In the genomic region with DNA sequence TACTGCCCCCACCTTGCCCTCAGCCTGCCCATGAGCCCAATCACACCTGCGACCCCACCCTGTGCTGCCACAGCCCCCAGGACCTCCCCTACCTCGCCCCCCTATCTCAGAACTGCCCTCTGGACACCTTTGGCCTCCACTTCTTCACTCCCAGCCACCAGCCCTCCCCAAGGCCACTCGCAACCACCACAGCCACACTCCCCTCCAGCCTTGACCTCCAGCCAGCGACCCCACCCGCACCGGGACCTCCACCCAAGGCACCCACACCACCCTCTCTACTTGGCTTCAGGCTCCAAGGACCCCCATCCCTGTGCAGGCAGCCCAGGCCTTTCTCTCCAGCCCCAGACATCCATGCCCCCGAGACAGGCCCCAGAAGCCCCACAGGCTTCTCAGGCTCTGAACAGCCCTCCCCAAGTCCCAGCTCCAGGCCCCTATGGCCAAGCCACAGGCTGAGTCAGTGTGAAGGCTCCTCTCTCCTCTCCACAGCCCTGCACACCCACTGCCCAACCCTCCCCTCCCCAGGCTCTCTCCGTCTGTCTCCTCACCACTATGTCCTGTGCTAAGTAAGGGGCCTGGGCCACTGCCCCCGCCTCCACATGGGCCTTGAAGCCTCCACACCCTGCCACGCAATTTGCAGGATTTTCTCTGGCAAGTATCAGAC, we compare ENCODE assay signal across 12 cellular contexts. TPM values are rescaled to one million over a fixed set of nuclear protein-coding genes. Genes with fewer than 3 reads are reported as not detected.
A peak's percentile ranks its signal among the peaks of the same experiment; 100 is the strongest.
DNase-seq lines count a peak whose midpoint lies in the region; ATAC-seq and TF ChIP-seq lines count a peak whose summit lies in the region.
"Had no signal": no experiment of that assay in that cellular context is flagged by ENCODE, and none has a peak within 500 bp of the region (broad histone marks: within the 10 kb centered on the region; RNA-seq: fewer than 3 reads in every experiment).

No MANE protein-coding gene starts in this region.

- no peak for TF ChIP-seq POLR2A in HCT116 (IDR thresholded peaks at IDR 0.05; ENCODE audit: borderline replicate concordance, extremely low read depth, insufficient read depth, insufficient read length)

- H3K4me3 ChIP-seq in HCT116 (replicated peaks in 1 of 2; ENCODE audit: low read depth in 1 of 2, low read length in 2 of 2): no peak overlapping the region
- H3K4me3 ChIP-seq in astrocyte of the cerebellum (ENCODE audit: low read depth, low read length): peak overlapping the region; percentile 24

- peak overlapping the region; percentile 89; the same call in 1 of the 2 replicates for H3K4me2 ChIP-seq in HCT116 (ENCODE audit: low read length)

- H3K27me3 ChIP-seq in HCT116 (ENCODE audit: insufficient read depth, low read length): no peaks in the 10 kb centered on the region

- RAD21 ChIA-PET in HCT116 (lab: Charles Lee; ENCODE audit: low non-redundant PET in 1 of 2, low total read pairs in 2 of 2, uncharacterized antibody in 2 of 2, unreplicated experiment in 2 of 2): no interaction called here

- H2AFZ ChIP-seq in HCT116 (ENCODE audit: low read depth, low read length, poor library complexity, severe bottlenecking): no peak overlapping the region

- H3K9me2 ChIP-seq in HCT116 (ENCODE audit: insufficient read depth): no peaks in the 10 kb centered on the region

- no peak overlapping the region for H3K27ac ChIP-seq in HCT116 (ENCODE audit: low read depth, low read length)

- no peak overlapping the region for H3K9ac ChIP-seq in HCT116 (ENCODE audit: low read length)

- peaks cover 12% of the 10 kb centered on the region for H3K36me3 Mint-ChIP-seq in stimulated activated effector memory CD8-positive, alpha-beta T cell treated with anti-CD3 and anti-CD28 coated beads, Interleukin-12 subunit alpha, Interleukin-12 subunit beta, amount 100 ng/mL, for 72 hours
- H3K36me3 Mint-ChIP-seq: memory B cell had no signal

- H3K9me3 Mint-ChIP-seq in stimulated activated effector memory CD8-positive, alpha-beta T cell treated with anti-CD3 and anti-CD28 coated beads, Interleukin-12 subunit alpha, Interleukin-12 subunit beta, amount 100 ng/mL, for 72 hours: no peaks in the 10 kb centered on the region
- H3K9me3 Mint-ChIP-seq: memory B cell had no signal

- H3K79me2 ChIP-seq in HCT116 (ENCODE audit: insufficient read depth, low read length): no peaks in the 10 kb centered on the region; the same call in 1 of the 2 replicates

- H3K4me1 ChIP-seq in HCT116 (ENCODE audit: control insufficient read depth in 1 of 2, insufficient read depth in 2 of 2, low read length in 2 of 2): peaks cover 12 to 42% of the 10 kb centered on the region in 2 experiments

- TF ChIP-seq CTCF in HCT116 (IDR thresholded peaks at IDR 0.05 in 2 of 3, conservative IDR thresholded peaks at IDR 0.05 in 1 of 3; ENCODE audit: borderline replicate concordance in 1 of 3, insufficient read depth in 1 of 3, low read depth in 2 of 3, low read length in 2 of 3) (no peak), astrocyte of the cerebellum (IDR thresholded peaks at IDR 0.05; ENCODE audit: low read depth, low read length, missing control alignments) (no peak)

- peaks cover 16% of the 10 kb centered on the region for H3K4me1 Mint-ChIP-seq in stimulated activated effector memory CD8-positive, alpha-beta T cell treated with anti-CD3 and anti-CD28 coated beads, Interleukin-12 subunit alpha, Interleukin-12 subunit beta, amount 100 ng/mL, for 72 hours

- H3K9me3 ChIP-seq in HCT116 (ENCODE audit: control insufficient read depth in 1 of 2, insufficient read depth in 1 of 2, low read depth in 1 of 2, low read length in 2 of 2): no peaks in the 10 kb centered on the region

- POLR2A ChIA-PET in HCT116 (lab: Charles Lee): no interaction called here

- intact Hi-C loops in HCT116 (cut with micrococcal nuclease): no loop called here

- CTCF ChIA-PET in HCT116 (lab: Charles Lee): no interaction called here

- peak overlapping the region; percentile 68 for H3K27ac Mint-ChIP-seq in stimulated activated effector memory CD8-positive, alpha-beta T cell treated with anti-CD3 and anti-CD28 coated beads, Interleukin-12 subunit alpha, Interleukin-12 subunit beta, amount 100 ng/mL, for 72 hours
- H3K27ac Mint-ChIP-seq: memory B cell, T-helper 17 cell had no signal

- in situ Hi-C loops in astrocyte of the cerebellum (cut with HindIII; ENCODE audit: low sequenced_read_pairs): no loop called here

- no peak for TF ChIP-seq RAD21 in HCT116 (IDR thresholded peaks at IDR 0.05; ENCODE audit: low read depth)

- H3K4me3 Mint-ChIP-seq in stimulated activated effector memory CD8-positive, alpha-beta T cell treated with anti-CD3 and anti-CD28 coated beads, Interleukin-12 subunit alpha, Interleukin-12 subunit beta, amount 100 ng/mL, for 72 hours: no peak overlapping the region
- H3K4me3 Mint-ChIP-seq: memory B cell, T-helper 17 cell had no signal

- ATAC-seq in HCT116 (no peak), HG02884 (IDR thresholded peaks at IDR 0.05; ENCODE audit: unreplicated experiment) (no peak)
- ATAC-seq in stimulated activated effector memory CD8-positive, alpha-beta T cell treated with anti-CD3 and anti-CD28 coated beads, Interleukin-12 subunit alpha, Interleukin-12 subunit beta, amount 100 ng/mL, for 72 hours: no peak
- ATAC-seq: T-helper 17 cell had no signal

- H3K36me3 ChIP-seq in HCT116 (ENCODE audit: control insufficient read depth in 1 of 2, insufficient read depth in 2 of 2, low read length in 2 of 2): no peaks in the 10 kb centered on the region

- DNase-seq in HCT116 (ENCODE audit: low read depth, low spot score): no peak
- DNase-seq in astrocyte of the cerebellum (ENCODE audit: low read depth): peak; percentile 42
- peak; percentile 78 for DNase-seq in islet precursor cell
- DNase-seq in stimulated activated effector memory CD8-positive, alpha-beta T cell treated with anti-CD3 and anti-CD28 coated beads, Interleukin-12 subunit alpha, Interleukin-12 subunit beta, amount 100 ng/mL, for 72 hours (ENCODE audit: low spot score in 2 of 2): no peak
- DNase-seq in NCI-H774 (lab: John Stamatoyannopoulos, UW): no peak
- DNase-seq in SW 1271 (lab: John Stamatoyannopoulos, UW): no peak
- no peak for DNase-seq in RPMI8226
- DNase-seq: activated T-cell treated with anti-CD3 and anti-CD28 coated beads for 4 hours, NCI-H226, T-helper 17 cell had no signal

- no TSS peak for BruUV-seq in HCT116 (replicated peaks; lab: Mats Ljungman, UMichigan)

- H4K20me1 ChIP-seq in HCT116 (ENCODE audit: insufficient read depth): no peaks in the 10 kb centered on the region

TF ChIP-seq in HCT116, 20 proteins besides CTCF, POLR2A, EP300 and RAD21:
- no peak for TF ChIP-seq ZFX (IDR thresholded peaks at IDR 0.05)
- TF ChIP-seq, protein P1, sequence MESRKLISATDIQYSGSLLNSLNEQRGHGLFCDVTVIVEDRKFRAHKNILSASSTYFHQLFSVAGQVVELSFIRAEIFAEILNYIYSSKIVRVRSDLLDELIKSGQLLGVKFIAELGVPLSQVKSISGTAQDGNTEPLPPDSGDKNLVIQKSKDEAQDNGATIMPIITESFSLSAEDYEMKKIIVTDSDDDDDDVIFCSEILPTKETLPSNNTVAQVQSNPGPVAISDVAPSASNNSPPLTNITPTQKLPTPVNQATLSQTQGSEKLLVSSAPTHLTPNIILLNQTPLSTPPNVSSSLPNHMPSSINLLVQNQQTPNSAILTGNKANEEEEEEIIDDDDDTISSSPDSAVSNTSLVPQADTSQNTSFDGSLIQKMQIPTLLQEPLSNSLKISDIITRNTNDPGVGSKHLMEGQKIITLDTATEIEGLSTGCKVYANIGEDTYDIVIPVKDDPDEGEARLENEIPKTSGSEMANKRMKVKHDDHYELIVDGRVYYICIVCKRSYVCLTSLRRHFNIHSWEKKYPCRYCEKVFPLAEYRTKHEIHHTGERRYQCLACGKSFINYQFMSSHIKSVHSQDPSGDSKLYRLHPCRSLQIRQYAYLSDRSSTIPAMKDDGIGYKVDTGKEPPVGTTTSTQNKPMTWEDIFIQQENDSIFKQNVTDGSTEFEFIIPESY (IDR thresholded peaks at IDR 0.05; ENCODE audit: extremely low read depth, insufficient replicate concordance, low read length): no peak
TF ChIP-seq in HCT116: peak in this region for 0.

RNA-seq across cellular contexts. Expression of a gene that starts 2.0 kb away (rescaled TPM):
- total RNA-seq in HCT116 (2021; ENCODE audit: unreplicated experiment): 61.1 TPM
- 70.6 and 74.2 TPM in 2 replicates for polyA plus RNA-seq in HCT116 (2012)

RNA-seq across cellular contexts. Expression of a gene that starts 21.0 kb away (rescaled TPM):
- total RNA-seq in HCT116 (2021; ENCODE audit: unreplicated experiment): 0.76 TPM
- 2.2 and 3.6 TPM in 2 replicates for polyA plus RNA-seq in HCT116 (2012)

RNA-seq across cellular contexts. Expression of a gene that starts 24.0 kb away (rescaled TPM):
- 24.5 TPM for total RNA-seq in HCT116 (2021; ENCODE audit: unreplicated experiment)
- polyA plus RNA-seq in HCT116 (2012): 22.9 and 25.0 TPM in 2 replicates

RNA-seq across cellular contexts. Expression of a gene that starts 41.4 kb away (rescaled TPM):
- total RNA-seq in HCT116 (2021; ENCODE audit: unreplicated experiment): 49.4 TPM
- polyA plus RNA-seq in HCT116 (2012): 45.7 and 58.2 TPM in 2 replicates

RNA-seq across cellular contexts. Expression of a gene that starts 55.1 kb away (rescaled TPM):
- 37.6 TPM for total RNA-seq in HCT116 (2021; ENCODE audit: unreplicated experiment)
- 35.7 and 36.0 TPM in 2 replicates for polyA plus RNA-seq in HCT116 (2012)

Comparison
In these comparisons a context has a peak if more than half of its experiments do, and no peak if none do; other contexts are left out.
1. DNase-seq: peak in astrocyte of the cerebellum (single experiment) and islet precursor cell (single experiment); none in HCT116 (single experiment), stimulated activated effector memory CD8-positive, alpha-beta T cell treated with anti-CD3 and anti-CD28 coated beads, Interleukin-12 subunit alpha, Interleukin-12 subunit beta, amount 100 ng/mL, for 72 hours (0 of 2), NCI-H774 (single experiment), SW 1271 (0 of 2) and RPMI8226 (single experiment).